Comparison of ENCODE assay signal across 21 cellular contexts in genomic region chr9:18502546-18502945, GRCh38. TPM values are rescaled to one million over a fixed set of nuclear protein-coding genes. Genes with fewer than 3 reads are reported as not detected.
"Had no signal": no experiment of that assay in that cellular context is flagged by ENCODE, and none has a peak within 500 bp of the region (broad histone marks: within the 10 kb centered on the region; RNA-seq: fewer than 3 reads in every experiment).

No MANE protein-coding gene starts in this region.

- H3K27ac ChIP-seq: body of pancreas, esophagus squamous epithelium, foreskin keratinocyte, vagina had no signal

- DNase-seq: activated CD4-positive, alpha-beta T cell treated with anti-CD3 and anti-CD28 coated beads, Interleukin-2, amount 50 U/mL, for 4 hours; activated gamma-delta T cell; amniotic stem cell; body of pancreas; effector memory CD8-positive, alpha-beta T cell; esophagus squamous epithelium; foreskin keratinocyte; head of caudate nucleus; kidney glomerular epithelial cell; left ventricle myocardium superior; occipital lobe; posterior cingulate gyrus; retina; stimulated activated CD4-positive, alpha-beta T cell treated with anti-CD3 and anti-CD28 coated beads, Interleukin-12 subunit alpha, Interleukin-12 subunit beta, amount 100 ng/mL, for 4 hours; stimulated activated CD4-positive, alpha-beta T cell treated with anti-CD3 and anti-CD28 coated beads, Interleukin-1b, Interleukin-23, amount 100 ng/mL, for 48 hours; stimulated activated CD8-positive, alpha-beta memory T cell treated with anti-CD3 and anti-CD28 coated beads, Interleukin-4, amount 100 ng/mL, for 48 hours; stimulated activated naive CD4-positive, alpha-beta T cell; substantia nigra; trophoblast cell had no signal

- H3K36me3 ChIP-seq: esophagus squamous epithelium, vagina had no signal

- H3K4me1 ChIP-seq: body of pancreas, foreskin keratinocyte had no signal

- H3K27me3 ChIP-seq: body of pancreas, esophagus squamous epithelium, foreskin keratinocyte, vagina had no signal

- H3K4me3 ChIP-seq: body of pancreas, vagina had no signal

- ATAC-seq: body of pancreas; effector memory CD8-positive, alpha-beta T cell; foreskin keratinocyte; left ventricle myocardium superior had no signal

- H3K9me3 ChIP-seq: body of pancreas, esophagus squamous epithelium, vagina had no signal

RNA-seq across cellular contexts. Expression of gene ADAMTSL1, which starts 28.6 kb away (rescaled TPM):
- total RNA-seq: T-helper 2 cell treated with Interferon-gamma antibody and Interleukin-4, amounts not matched to agents 100 ng/mL and 5 ng/mL, for 36 hours had no signal
